Comparison of ENCODE assay signal across 8 cellular contexts in the genomic region with DNA sequence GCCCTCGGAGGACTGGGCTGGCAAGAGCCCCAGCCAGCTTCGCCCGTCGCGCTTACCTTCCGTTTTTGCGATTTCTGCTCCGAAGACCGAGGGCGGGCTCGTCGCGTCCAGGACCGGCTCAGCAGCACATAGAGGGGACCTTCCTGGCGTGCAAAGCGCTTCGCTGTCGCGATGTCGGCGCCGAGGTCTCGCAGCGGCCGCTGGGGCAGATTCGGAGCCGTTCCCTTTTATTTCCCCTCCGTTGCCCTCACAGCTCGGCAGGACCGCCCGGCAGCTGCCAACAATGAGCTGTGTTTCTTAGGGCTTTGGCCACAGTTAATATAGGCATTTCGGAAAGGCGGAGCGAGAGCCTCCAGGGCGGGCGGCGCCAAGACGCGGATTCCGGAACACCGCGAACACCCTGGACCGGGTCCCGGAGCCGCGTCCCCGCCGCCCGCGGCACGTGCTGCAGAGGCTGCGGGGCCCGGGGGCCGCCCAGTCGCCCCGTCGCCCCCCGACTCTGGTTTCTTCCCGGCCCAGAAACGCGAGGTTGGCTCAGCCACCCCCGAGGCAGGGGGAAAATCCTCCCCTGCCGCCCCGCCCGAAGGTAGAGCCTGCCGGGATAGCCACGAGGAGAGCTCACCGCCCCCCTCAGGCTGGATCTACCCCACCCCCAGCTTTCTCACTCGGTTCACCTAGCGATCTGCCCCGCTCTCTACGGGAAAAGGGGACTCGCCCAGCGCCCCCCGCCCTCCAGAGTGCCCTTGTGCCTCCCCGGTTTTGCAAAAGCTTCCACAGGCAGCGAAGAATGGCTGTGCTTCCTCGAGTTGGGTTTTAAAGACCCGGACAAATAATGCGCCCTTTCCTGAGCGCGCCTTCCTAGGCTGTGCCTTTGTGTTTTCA. TPM values are rescaled to one million over a fixed set of nuclear protein-coding genes. Genes with fewer than 3 reads are reported as not detected.
DNase-seq lines count a peak whose midpoint lies in the region; ATAC-seq and TF ChIP-seq lines count a peak whose summit lies in the region.

A gene with protein sequence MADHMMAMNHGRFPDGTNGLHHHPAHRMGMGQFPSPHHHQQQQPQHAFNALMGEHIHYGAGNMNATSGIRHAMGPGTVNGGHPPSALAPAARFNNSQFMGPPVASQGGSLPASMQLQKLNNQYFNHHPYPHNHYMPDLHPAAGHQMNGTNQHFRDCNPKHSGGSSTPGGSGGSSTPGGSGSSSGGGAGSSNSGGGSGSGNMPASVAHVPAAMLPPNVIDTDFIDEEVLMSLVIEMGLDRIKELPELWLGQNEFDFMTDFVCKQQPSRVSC (minus strand): TSS at position 292 of the 882 bp plus-strand sequence. CDS start 704 bp downstream, outside the sequence.

- H3K36me3 ChIP-seq in HUES64 (ENCODE audit: insufficient read depth, low read length) (peaks cover 31% of the 10 kb centered on the region), OCI-LY3 (replicated peaks; ENCODE audit: low read depth, low read length) (peaks cover 11% of the 10 kb centered on the region), mucosa of descending colon (ENCODE audit: low read depth) (no peaks in the 10 kb centered on the region)

- no TSS peak for BruUV-seq in Calu3 (replicated peaks; lab: Mats Ljungman, UMichigan)

- H3K27ac ChIP-seq in HUES64 (ENCODE audit: low read depth, low read length), result peak within 1 kb of the TSS; percentile 89
- H3K27ac ChIP-seq in OCI-LY3 (ENCODE audit: low read length), result peak within 1 kb of the TSS; percentile 98

- no peaks in the 10 kb centered on the region for H3K27me3 Mint-ChIP-seq in Calu3 (ENCODE audit: unreplicated experiment)

- peak within 1 kb of the TSS; percentile 97 for H3K4me2 ChIP-seq in OCI-LY3 (ENCODE audit: low read length)

- H3K79me2 ChIP-seq in OCI-LY3 (ENCODE audit: low read length), result peaks cover 28% of the 10 kb centered on the region

- H3K4me1 ChIP-seq in HUES64 (ENCODE audit: insufficient read depth, low read length) (peaks cover 35% of the 10 kb centered on the region), OCI-LY3 (ENCODE audit: low read length) (peaks cover 14% of the 10 kb centered on the region), mucosa of descending colon (ENCODE audit: low read depth) (peaks cover 23% of the 10 kb centered on the region)

- H3K9ac ChIP-seq in HUES64 (ENCODE audit: low read depth, low read length), result peak within 1 kb of the TSS; percentile 92
- H3K9ac ChIP-seq in OCI-LY3 (ENCODE audit: low read length), result peak within 1 kb of the TSS; percentile 98

- DNase-seq in Calu3, result peak; percentile 88
- DNase-seq in activated T-cell treated with anti-CD3 and anti-CD28 coated beads for 1 hour (ENCODE audit: low read depth), result peak; percentile 91
- DNase-seq in epidermal melanocyte (ENCODE audit: insufficient read length, low spot score), result peak; percentile 63
- DNase-seq in mucosa of descending colon, result peak; percentile 95 to 96 (median 96)
- DNase-seq in stimulated activated CD8-positive, alpha-beta memory T cell treated with anti-CD3 and anti-CD28 coated beads, Interleukin-4, amount 100 ng/mL, for 1 hour (ENCODE audit: low read depth in 2 of 2, low spot score in 1 of 2), result peak; percentile 82 to 90

- CTCF ChIA-PET in Calu3 (lab: Charles Lee), result interaction anchor here (0.6 to 2.0 kb wide), 11 partner anchors 10 to 1067 kb away, joined by 3 to 12 read pairs (median 4); no protein-coding TSS in a partner anchor

- no peaks in the 10 kb centered on the region for H3K9me3 Mint-ChIP-seq in Calu3 (ENCODE audit: low read depth, unreplicated experiment)

- H3K4me1 Mint-ChIP-seq in Calu3 (ENCODE audit: low read depth, unreplicated experiment), result peaks cover 42% of the 10 kb centered on the region

- no peaks in the 10 kb centered on the region for H3K9me3 ChIP-seq in HUES64 (ENCODE audit: insufficient read depth, low read depth, low read length)
- no peaks in the 10 kb centered on the region for H3K9me3 ChIP-seq in OCI-LY3 (ENCODE audit: insufficient read depth, low read length)
- no peaks in the 10 kb centered on the region for H3K9me3 ChIP-seq in mucosa of descending colon

- under 1% methylated on average over 82 of the region's 82 CpGs for WGBS in HUES64

- peak within 1 kb of the TSS; percentile 97 for H2AFZ ChIP-seq in OCI-LY3 (ENCODE audit: low read depth, low read length)

- peaks cover 38% of the 10 kb centered on the region for H3K36me3 Mint-ChIP-seq in Calu3 (ENCODE audit: insufficient read depth, unreplicated experiment)

- no peaks in the 10 kb centered on the region; the same call in 1 of the 2 replicates for H4K20me1 ChIP-seq in OCI-LY3 (ENCODE audit: insufficient read depth, low read length)

- TF ChIP-seq CTCF in Calu3 (IDR thresholded peaks at IDR 0.05; ENCODE audit: unreplicated experiment) (no peak), OCI-LY3 (IDR thresholded peaks at IDR 0.05; ENCODE audit: low read depth, low read length) (no peak), mucosa of descending colon (IDR thresholded peaks at IDR 0.05) (no peak)

- ATAC-seq in GM21447 (IDR thresholded peaks at IDR 0.05; ENCODE audit: unreplicated experiment) (peak; percentile 68), mucosa of descending colon (peak; percentile 85)

- peak within 1 kb of the TSS; percentile 87 for H3K27ac Mint-ChIP-seq in Calu3 (ENCODE audit: unreplicated experiment)

- peak within 1 kb of the TSS; percentile 86 for H3K4me3 Mint-ChIP-seq in Calu3 (ENCODE audit: low read depth, unreplicated experiment)

- intact Hi-C loops in Calu3 (cut with micrococcal nuclease; ENCODE audit: unreplicated experiment) (loop anchor here (2.0 to 10.0 kb wide), 9 partner anchors 160 to 1543 kb away; no protein-coding TSS in a partner anchor), mucosa of descending colon (cut with DNase I, micrococcal nuclease) (loop anchor here (5.0 to 10.0 kb wide), 5 partner anchors 160 to 610 kb away; no protein-coding TSS in a partner anchor)

- H3K4me3 ChIP-seq in HUES64 (ENCODE audit: low read length) (peak within 1 kb of the TSS; percentile 91), OCI-LY3 (ENCODE audit: low read length) (peak within 1 kb of the TSS; percentile 99), mucosa of descending colon (peak within 1 kb of the TSS; percentile 95)

- H3K27me3 ChIP-seq in HUES64 (ENCODE audit: insufficient read depth, low read length), result no peaks in the 10 kb centered on the region
- H3K27me3 ChIP-seq in OCI-LY3 (ENCODE audit: low read depth, low read length), result no peaks in the 10 kb centered on the region

RNA-seq across cellular contexts. Expression of the gene that starts here (rescaled TPM):
- 21.4 and 29.6 TPM in 2 replicates for total RNA-seq in Calu3 (2022)
- 79.0 TPM for polyA plus RNA-seq in HUES64 (2013, experiment 1 of 2)
- polyA plus RNA-seq in HUES64 (2013, experiment 2 of 2), result 104 TPM
- 100 to 1,000 TPM in 1 of 3 donors, 10 to 100 TPM in 2; 73.9 to 103 (median 88.1) TPM for total RNA-seq in mucosa of descending colon

Comparison
In these comparisons a context has a peak if more than half of its experiments do, and no peak if none do; other contexts are left out.
1. Peak in every context shown above with its lines: DNase-seq, ATAC-seq, H3K4me3 ChIP-seq and H3K27ac ChIP-seq.